Comparison of ENCODE assay signal across 8 cellular contexts in the genomic region with DNA sequence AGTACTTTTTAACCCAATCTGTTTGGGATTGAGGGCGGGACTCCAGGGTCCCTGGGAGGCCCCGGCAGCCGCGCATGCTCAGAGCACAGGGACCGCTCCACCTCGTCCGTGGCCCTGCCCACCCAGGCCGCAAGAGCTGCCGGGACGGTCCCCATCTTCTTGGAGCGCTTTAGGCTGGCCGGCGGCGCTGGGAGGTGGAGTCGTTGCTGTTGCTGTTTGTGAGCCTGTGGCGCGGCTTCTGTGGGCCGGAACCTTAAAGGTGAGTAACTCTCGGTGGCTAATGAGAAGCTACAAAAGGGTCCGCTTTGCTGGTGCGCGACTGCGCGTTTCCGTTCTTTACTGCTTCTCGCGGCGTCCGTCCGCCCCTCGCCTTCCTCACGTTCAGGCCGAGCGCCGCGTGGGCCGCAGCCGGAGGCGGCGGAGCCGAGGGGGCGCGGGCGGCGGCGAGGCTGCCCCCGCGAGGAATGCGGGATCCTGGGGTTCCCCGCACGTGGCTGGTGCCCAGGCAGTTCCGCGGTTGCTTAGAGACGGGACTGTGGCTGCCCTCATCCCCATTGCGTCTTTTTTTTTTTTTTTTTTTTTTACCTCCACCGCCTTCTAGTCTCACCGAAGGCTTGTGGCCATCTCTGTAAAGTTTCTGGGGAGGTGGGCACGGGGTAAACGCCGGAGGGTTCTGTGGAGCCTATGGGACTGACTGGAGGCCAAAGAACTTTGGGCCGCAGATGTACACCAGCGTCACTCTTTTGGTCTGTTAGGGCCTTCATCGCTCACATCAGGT. TPM values are rescaled to one million over a fixed set of nuclear protein-coding genes. Genes with fewer than 3 reads are reported as not detected.
DNase-seq lines count a peak whose midpoint lies in the region; ATAC-seq and TF ChIP-seq lines count a peak whose summit lies in the region.

A gene (plus strand): TSS at position 154 of the 778 bp plus-strand sequence. CDS start 2,090 bp downstream, outside the sequence.

- peak; percentile 99 for ATAC-seq in SK-N-SH treated with all-trans-retinoic acid at 6 μM for 48 hours

- peak within 1 kb of the TSS; percentile 72 for H3K4me3 ChIP-seq in HFF-Myc (replicated peaks; ENCODE audit: low read depth, low read length)

- H3K27ac Mint-ChIP-seq in activated naive CD4-positive, alpha-beta T cell treated with anti-CD3 and anti-CD28 coated beads, Interleukin-2, amount 50 U/mL, for 24 hours: peak within 1 kb of the TSS; percentile 97

- peak within 1 kb of the TSS; percentile 87 for H3K4me3 Mint-ChIP-seq in activated naive CD4-positive, alpha-beta T cell treated with anti-CD3 and anti-CD28 coated beads, Interleukin-2, amount 50 U/mL, for 24 hours

- DNase-seq in GM04503 (ENCODE audit: low read depth) (peak; percentile 62), HFF-Myc (ENCODE audit: extremely low read depth, low read depth) (peak; percentile 52), NAMALWA (ENCODE audit: low spot score) (peak; percentile 94), globus pallidus (ENCODE audit: low spot score) (peak; percentile 91), occipital lobe (lab: John Stamatoyannopoulos, UW) (peak; percentile 87)

- no peak within 1 kb of the TSS for H3K27ac ChIP-seq in temporal lobe (ENCODE audit: low read depth, low read length)

- no peaks in the 10 kb centered on the region for H3K9me3 Mint-ChIP-seq in activated naive CD4-positive, alpha-beta T cell treated with anti-CD3 and anti-CD28 coated beads, Interleukin-2, amount 50 U/mL, for 24 hours

- peaks cover 31% of the 10 kb centered on the region for H3K4me1 Mint-ChIP-seq in activated naive CD4-positive, alpha-beta T cell treated with anti-CD3 and anti-CD28 coated beads, Interleukin-2, amount 50 U/mL, for 24 hours

- no peaks in the 10 kb centered on the region for H3K27me3 Mint-ChIP-seq in activated naive CD4-positive, alpha-beta T cell treated with anti-CD3 and anti-CD28 coated beads, Interleukin-2, amount 50 U/mL, for 24 hours

- H3K36me3 Mint-ChIP-seq in activated naive CD4-positive, alpha-beta T cell treated with anti-CD3 and anti-CD28 coated beads, Interleukin-2, amount 50 U/mL, for 24 hours: peaks cover 7% of the 10 kb centered on the region

- TF ChIP-seq CTCF in HFF-Myc (IDR thresholded peaks at IDR 0.05; ENCODE audit: low read depth, low read length, missing control alignments): no peak

TF ChIP-seq in SK-N-SH treated with all-trans-retinoic acid at 6 μM for 48 hours, 23 proteins besides CTCF, POLR2A, EP300 and RAD21:
- TF ChIP-seq, protein P1, sequence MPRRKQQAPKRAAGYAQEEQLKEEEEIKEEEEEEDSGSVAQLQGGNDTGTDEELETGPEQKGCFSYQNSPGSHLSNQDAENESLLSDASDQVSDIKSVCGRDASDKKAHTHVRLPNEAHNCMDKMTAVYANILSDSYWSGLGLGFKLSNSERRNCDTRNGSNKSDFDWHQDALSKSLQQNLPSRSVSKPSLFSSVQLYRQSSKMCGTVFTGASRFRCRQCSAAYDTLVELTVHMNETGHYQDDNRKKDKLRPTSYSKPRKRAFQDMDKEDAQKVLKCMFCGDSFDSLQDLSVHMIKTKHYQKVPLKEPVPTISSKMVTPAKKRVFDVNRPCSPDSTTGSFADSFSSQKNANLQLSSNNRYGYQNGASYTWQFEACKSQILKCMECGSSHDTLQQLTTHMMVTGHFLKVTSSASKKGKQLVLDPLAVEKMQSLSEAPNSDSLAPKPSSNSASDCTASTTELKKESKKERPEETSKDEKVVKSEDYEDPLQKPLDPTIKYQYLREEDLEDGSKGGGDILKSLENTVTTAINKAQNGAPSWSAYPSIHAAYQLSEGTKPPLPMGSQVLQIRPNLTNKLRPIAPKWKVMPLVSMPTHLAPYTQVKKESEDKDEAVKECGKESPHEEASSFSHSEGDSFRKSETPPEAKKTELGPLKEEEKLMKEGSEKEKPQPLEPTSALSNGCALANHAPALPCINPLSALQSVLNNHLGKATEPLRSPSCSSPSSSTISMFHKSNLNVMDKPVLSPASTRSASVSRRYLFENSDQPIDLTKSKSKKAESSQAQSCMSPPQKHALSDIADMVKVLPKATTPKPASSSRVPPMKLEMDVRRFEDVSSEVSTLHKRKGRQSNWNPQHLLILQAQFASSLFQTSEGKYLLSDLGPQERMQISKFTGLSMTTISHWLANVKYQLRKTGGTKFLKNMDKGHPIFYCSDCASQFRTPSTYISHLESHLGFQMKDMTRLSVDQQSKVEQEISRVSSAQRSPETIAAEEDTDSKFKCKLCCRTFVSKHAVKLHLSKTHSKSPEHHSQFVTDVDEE (CRISPR knock-in tag; IDR thresholded peaks at IDR 0.05): peak; percentile 39; the same call in 1 of the 2 replicates
- no peak for TF ChIP-seq ZNF70 (CRISPR knock-in tag; IDR thresholded peaks at IDR 0.05)
TF ChIP-seq in SK-N-SH treated with all-trans-retinoic acid at 6 μM for 48 hours: peak in this region for 1.

RNA-seq across cellular contexts. Expression of the gene that starts here (rescaled TPM):
- total RNA-seq in occipital lobe: 88.1 TPM
- total RNA-seq in temporal lobe: 73.5 TPM
